Comparison of ENCODE assay signal across 2 cellular contexts in genomic region chr17:17989618-17990017, GRCh38.
TF ChIP-seq lines count a peak whose summit lies in the region.

No MANE protein-coding gene starts in this region.

TF ChIP-seq in A549, 52 proteins besides CTCF, POLR2A, EP300 and RAD21:
- TF ChIP-seq CHD2 (IDR thresholded peaks at IDR 0.05; ENCODE audit: low read length, partially characterized antibody) (no peak), HDAC2 (IDR thresholded peaks at IDR 0.05) (no peak), RNF2 (IDR thresholded peaks at IDR 0.05; ENCODE audit: borderline replicate concordance, low read depth) (no peak), PBX3 (IDR thresholded peaks at IDR 0.05) (no peak), SREBF2 (IDR thresholded peaks at IDR 0.05) (no peak), BHLHE40 (IDR thresholded peaks at IDR 0.05; ENCODE audit: low read depth, low read length) (no peak), ESRRA (IDR thresholded peaks at IDR 0.05; ENCODE audit: borderline replicate concordance, low read length) (no peak), CBX2 (IDR thresholded peaks at IDR 0.05; ENCODE audit: borderline replicate concordance, low read depth) (no peak), FOSB (CRISPR knock-in tag; IDR thresholded peaks at IDR 0.05) (no peak), CEBPB (IDR thresholded peaks at IDR 0.05) (no peak), ZC3H11A (IDR thresholded peaks at IDR 0.05) (no peak)
TF ChIP-seq in A549: peak in this region for 0.

TF ChIP-seq in IMR-90, 13 proteins besides CTCF, POLR2A, EP300 and RAD21:
- TF ChIP-seq MAFK (IDR thresholded peaks at IDR 0.05; ENCODE audit: low read depth, low read length) (no peak), CEBPB (IDR thresholded peaks at IDR 0.05; ENCODE audit: low read depth, low read length) (no peak), FOS (IDR thresholded peaks at IDR 0.05; ENCODE audit: low read depth, low read length) (no peak), RFX5 (IDR thresholded peaks at IDR 0.05; ENCODE audit: low read depth, low read length) (no peak), ELK1 (IDR thresholded peaks at IDR 0.05; ENCODE audit: borderline replicate concordance, low read depth, low read length) (no peak), MXI1 (IDR thresholded peaks at IDR 0.05; ENCODE audit: borderline replicate concordance, low read depth, low read length) (no peak), MAZ (IDR thresholded peaks at IDR 0.05; ENCODE audit: borderline replicate concordance, low read depth, low read length) (no peak), CHD1 (IDR thresholded peaks at IDR 0.05; ENCODE audit: low read depth, low read length) (no peak), NFE2L2 (IDR thresholded peaks at IDR 0.05; ENCODE audit: low read depth, low read length) (no peak)
